In genomic region chr4:178814908-178815307, GRCh38 we compare ENCODE assay signal across 9 cellular contexts.
"Had no signal": no experiment of that assay in that cellular context is flagged by ENCODE, and none has a peak within 500 bp of the region (broad histone marks: within the 10 kb centered on the region; RNA-seq: fewer than 3 reads in every experiment).

No MANE protein-coding gene starts in this region.

- DNase-seq: GM23248, GOT3, H7, HFFc6, KG1 had no signal

- H3K4me1 ChIP-seq: HAP-1 had no signal

- H3K9me3 ChIP-seq: HAP-1 had no signal

- H3K4me3 ChIP-seq: GM23248, HAP-1 had no signal

- H3K27ac ChIP-seq: GM23248, HL-60 had no signal

- FAIRE-seq: HepG2 had no signal

- H3K36me3 ChIP-seq: HAP-1 had no signal

- ATAC-seq: HCT116, HepG2 had no signal
